Comparison of ENCODE assay signal across 8 cellular contexts in genomic region chr5:137753227-137753985, GRCh38. TPM values are rescaled to one million over a fixed set of nuclear protein-coding genes. Genes with fewer than 3 reads are reported as not detected.
DNase-seq lines count a peak whose midpoint lies in the region; ATAC-seq lines count a peak whose summit lies in the region.

No MANE protein-coding gene starts in this region.

- peak overlapping the region; percentile 84 to 98 (median 96) for H3K4me3 ChIP-seq in subcutaneous abdominal adipose tissue (ENCODE audit: low read depth in 1 of 5, low read length in 5 of 5)

- peak overlapping the region; percentile 96 to 100 (median 100) for H3K9ac ChIP-seq in subcutaneous abdominal adipose tissue (ENCODE audit: low read length in 5 of 5)

- DNase-seq in DMS53 (lab: John Stamatoyannopoulos, UW) (peak; percentile 62), DMS53 treated with DMSO at 0.1 percent for 48 hours (lab: John Stamatoyannopoulos, UW; ENCODE audit: unreplicated experiment) (no peak), mesenteric fat pad (ENCODE audit: low spot score) (peak; percentile 92), DMS79 treated with DMSO at 0.1 percent for 48 hours (lab: John Stamatoyannopoulos, UW) (no peak)
- peak; percentile 41 to 45 for DNase-seq in activated CD4-positive, alpha-beta T cell treated with anti-CD3 and anti-CD28 coated beads, Interleukin-2, amount 50 U/mL, for 48 hours
- peak; percentile 29 for DNase-seq in effector CD4-positive, alpha-beta T cell

- peak; percentile 17 for ATAC-seq in HG03439 (IDR thresholded peaks at IDR 0.05; ENCODE audit: unreplicated experiment)

- peak overlapping the region; percentile 100 for H3K27ac ChIP-seq in subcutaneous abdominal adipose tissue (ENCODE audit: low read depth, low read length)

- no peaks in the 10 kb centered on the region for H3K9me3 ChIP-seq in subcutaneous abdominal adipose tissue (ENCODE audit: control insufficient read depth in 5 of 5, low read length in 5 of 5)

- H3K4me1 ChIP-seq in subcutaneous abdominal adipose tissue (ENCODE audit: control insufficient read depth in 5 of 5, insufficient read depth in 5 of 5, low read length in 5 of 5): peaks cover 3 to 37% (median 28%) of the 10 kb centered on the region in 5 donors

- H3K27me3 ChIP-seq in subcutaneous abdominal adipose tissue (ENCODE audit: control insufficient read depth in 5 of 5, insufficient read depth in 4 of 5, low read length in 5 of 5): no peaks in the 10 kb centered on the region

- no peaks in the 10 kb centered on the region for H3K36me3 ChIP-seq in subcutaneous abdominal adipose tissue (ENCODE audit: control insufficient read depth in 5 of 5, insufficient read depth in 5 of 5, low read length in 5 of 5)

RNA-seq across cellular contexts. Expression of gene HNRNPA0, which starts 0.8 kb away (rescaled TPM):
- 24.3 TPM for total RNA-seq in mesenteric fat pad

RNA-seq across cellular contexts. Expression of gene KLHL3, which starts 17.5 kb away (rescaled TPM):
- total RNA-seq in mesenteric fat pad: 3.5 TPM

Comparison
In these comparisons a context has a peak if more than half of its experiments do, and no peak if none do; other contexts are left out.
1. DNase-seq: peak in DMS53 (single experiment), activated CD4-positive, alpha-beta T cell treated with anti-CD3 and anti-CD28 coated beads, Interleukin-2, amount 50 U/mL, for 48 hours (2 of 2), effector CD4-positive, alpha-beta T cell (single experiment) and mesenteric fat pad (single experiment); none in DMS53 treated with DMSO at 0.1 percent for 48 hours (single experiment) and DMS79 treated with DMSO at 0.1 percent for 48 hours (single experiment).